In the genomic region with DNA sequence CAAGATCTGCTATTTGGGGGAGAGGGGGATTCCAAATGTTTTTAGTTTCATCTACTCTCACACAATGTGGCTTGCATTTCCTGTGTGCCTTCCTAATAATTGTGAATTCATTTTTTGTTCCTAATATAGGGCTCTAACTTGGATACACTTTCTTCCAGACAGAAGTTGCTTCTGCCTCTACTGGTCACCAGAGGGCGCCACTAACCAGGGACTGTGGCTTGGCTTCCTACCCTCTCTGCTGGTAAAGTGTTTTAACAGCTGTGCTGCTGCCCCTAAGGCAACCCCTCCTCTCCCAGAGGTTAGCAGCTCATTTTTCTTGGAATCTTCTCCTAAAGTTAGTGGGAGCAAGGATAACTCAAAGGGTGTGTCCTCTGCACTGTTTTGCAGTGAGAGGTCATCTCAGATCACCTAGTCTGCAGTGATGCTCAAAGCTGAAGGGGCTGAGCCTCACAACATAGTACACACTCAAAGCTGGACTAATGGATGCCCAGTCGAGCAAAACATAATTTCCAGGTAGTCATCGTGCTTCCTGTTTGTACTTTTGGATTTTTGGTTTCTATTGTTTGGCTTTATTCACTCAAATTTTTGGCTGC, we compare ENCODE assay signal across 8 cellular contexts.
A peak's percentile ranks its signal among the peaks of the same experiment; 100 is the strongest.
DNase-seq lines count a peak whose midpoint lies in the region; ATAC-seq and TF ChIP-seq lines count a peak whose summit lies in the region.

No MANE protein-coding gene starts in this region.

- DNase-seq in HCEC 1CT (peak; percentile 27), SW480 (ENCODE audit: low spot score) (peak; percentile 9), iPS-NIHi11 (ENCODE audit: low spot score) (peak; percentile 75), NCI-H1417 treated with DMSO at 0.1 percent for 48 hours (lab: John Stamatoyannopoulos, UW) (no peak)

- no peak overlapping the region for H3K27ac ChIP-seq in C4-2B

- no peak for ATAC-seq in GM18858 (IDR thresholded peaks at IDR 0.05; ENCODE audit: unreplicated experiment)
- ATAC-seq in GM19455 (IDR thresholded peaks at IDR 0.05; ENCODE audit: unreplicated experiment) = no peak
- ATAC-seq in HG02970 (IDR thresholded peaks at IDR 0.05; ENCODE audit: low FRiP score, unreplicated experiment) = no peak

- TF ChIP-seq CTCF in C4-2B (conservative IDR thresholded peaks at IDR 0.05) = peak; percentile 86
